9 cellular contexts compared by ENCODE assay signal in the genomic region with DNA sequence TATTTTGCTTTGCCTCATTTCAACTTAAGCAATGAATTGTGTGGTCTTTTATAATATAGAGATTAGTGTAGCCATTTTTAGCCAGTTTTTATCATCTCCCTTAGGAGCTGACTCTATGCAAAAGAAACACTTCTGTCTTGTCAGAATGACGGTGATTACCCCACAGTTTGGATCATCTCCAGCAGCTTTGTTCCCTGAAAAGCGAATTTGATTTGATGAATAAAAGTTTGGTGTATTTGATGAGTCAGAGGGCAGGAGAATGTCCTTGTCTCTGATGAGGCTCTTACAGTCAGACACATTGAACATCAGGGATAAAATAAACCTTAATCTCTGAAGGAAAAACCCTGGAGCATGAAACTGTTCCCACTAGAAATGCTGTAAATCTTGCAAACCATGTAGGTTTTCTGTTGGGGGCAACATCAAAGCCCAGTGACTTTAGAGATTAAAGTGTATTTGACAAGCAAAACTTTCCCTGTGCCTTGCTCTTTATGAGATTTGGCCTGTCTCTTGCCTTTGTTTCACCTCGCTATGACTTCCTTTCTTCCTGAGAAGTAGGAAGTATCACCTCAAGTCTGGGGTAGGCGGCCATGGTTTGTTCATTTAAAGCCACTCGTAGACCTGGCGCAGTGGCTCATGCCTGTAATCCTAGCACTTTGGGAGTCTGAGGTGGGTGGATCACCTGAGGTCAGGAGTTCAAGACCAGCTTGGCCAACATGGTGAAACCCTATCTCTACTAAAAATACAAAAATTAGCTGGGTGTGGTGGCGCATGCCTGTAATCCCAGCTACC.
DNase-seq lines count a peak whose midpoint lies in the region; ATAC-seq and TF ChIP-seq lines count a peak whose summit lies in the region.
"Had no signal": no experiment of that assay in that cellular context is flagged by ENCODE, and none has a peak within 500 bp of the region (broad histone marks: within the 10 kb centered on the region; RNA-seq: fewer than 3 reads in every experiment).

No MANE protein-coding gene starts in this region.

- H3K27me3 Mint-ChIP-seq in neural progenitor cell (ENCODE audit: insufficient read depth, low read depth): peaks cover 2% of the 10 kb centered on the region

- peaks cover 20% of the 10 kb centered on the region for H4K20me1 ChIP-seq in neural progenitor cell (ENCODE audit: low read depth)

- ATAC-seq in GM21825 (IDR thresholded peaks at IDR 0.05; ENCODE audit: unreplicated experiment): no peak

- peaks cover 16% of the 10 kb centered on the region for H3F3A ChIP-seq in neural progenitor cell (ENCODE audit: low read depth)

- H3K9me3 ChIP-seq in neural progenitor cell (ENCODE audit: low read depth): no peaks in the 10 kb centered on the region
- H3K9me3 ChIP-seq: tibial nerve had no signal

- no peaks in the 10 kb centered on the region for H3K36me3 ChIP-seq in neural progenitor cell
- H3K36me3 ChIP-seq: tibial nerve had no signal

- no peak overlapping the region for H3K27ac Mint-ChIP-seq in neural progenitor cell

- no peaks in the 10 kb centered on the region for H3K9me3 Mint-ChIP-seq in neural progenitor cell

- no peaks in the 10 kb centered on the region for H3K36me3 Mint-ChIP-seq in neural progenitor cell

- in situ Hi-C loops in ACHN (cut with HindIII; ENCODE audit: low pct_ligation_motif_present, low pct_unique_long_range_greater_than_20kb, low sequenced_read_pairs): no loop called here

- H3K4me3 Mint-ChIP-seq in neural progenitor cell: no peak overlapping the region

- H3K4me2 ChIP-seq in neural progenitor cell: no peak overlapping the region

- H3K4me3 ChIP-seq in epithelial cell of esophagus (ENCODE audit: low read length) (no peak overlapping the region), neural progenitor cell (no peak overlapping the region)
- H3K4me3 ChIP-seq: tibial nerve had no signal

- DNase-seq in ELR (ENCODE audit: low read depth) (peak; percentile 69), OCI-M1 (lab: John Stamatoyannopoulos, UW) (peak; percentile 29), epithelial cell of esophagus (ENCODE audit: low read depth) (peak; percentile 86), renal cortical epithelial cell (ENCODE audit: low read depth) (peak; percentile 77), ACHN (no peak), neural progenitor cell (ENCODE audit: low spot score) (no peak), SKM-1 treated with dmso at 0.1 percent for 144 hours (lab: John Stamatoyannopoulos, UW; ENCODE audit: unreplicated experiment) (no peak)

- TF ChIP-seq CTCF in epithelial cell of esophagus (IDR thresholded peaks at IDR 0.05; ENCODE audit: insufficient read depth, low read depth, low read length, missing control alignments) (no peak), neural progenitor cell (IDR thresholded peaks at IDR 0.05) (no peak)

- no peak overlapping the region for H2AFZ ChIP-seq in neural progenitor cell (replicated peaks)

- H3K27me3 ChIP-seq in neural progenitor cell: no peaks in the 10 kb centered on the region
- H3K27me3 ChIP-seq: tibial nerve had no signal

- H3K27ac ChIP-seq in neural progenitor cell: no peak overlapping the region

- H3K9ac ChIP-seq in neural progenitor cell: no peak overlapping the region

- no peaks in the 10 kb centered on the region for H3K79me2 ChIP-seq in neural progenitor cell (ENCODE audit: low read depth)

- peaks cover 43% of the 10 kb centered on the region for H3K4me1 ChIP-seq in neural progenitor cell

- peaks cover 57% of the 10 kb centered on the region for H3K4me1 Mint-ChIP-seq in neural progenitor cell

Comparison
In these comparisons a context has a peak if more than half of its experiments do, and no peak if none do; other contexts are left out.
1. DNase-seq: peak in ELR (single experiment), OCI-M1 (single experiment), epithelial cell of esophagus (single experiment) and renal cortical epithelial cell (single experiment); none in ACHN (single experiment), neural progenitor cell (single experiment) and SKM-1 treated with dmso at 0.1 percent for 144 hours (single experiment).